Comparison of ENCODE assay signal across 1 cellular context in the genomic region with DNA sequence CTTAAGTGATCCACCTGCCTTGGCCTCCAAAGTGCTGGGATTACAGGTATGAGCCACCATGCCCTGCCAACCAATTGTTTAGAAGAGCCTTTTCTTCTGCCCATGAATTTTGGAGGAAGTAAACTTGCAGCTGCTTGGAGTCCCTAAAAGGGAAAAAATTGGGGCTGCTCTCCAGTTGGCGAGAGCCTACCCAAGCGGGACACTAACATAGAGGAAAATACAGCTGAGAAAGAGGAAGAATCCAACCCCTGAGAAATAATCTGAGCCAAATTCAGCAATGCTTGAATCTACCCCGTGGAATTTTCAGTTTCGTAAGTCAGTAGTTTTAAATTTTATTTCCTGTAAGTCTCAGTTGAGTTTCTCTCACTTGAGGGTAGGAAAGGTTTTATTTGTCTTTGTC.
TF ChIP-seq lines count a peak whose summit lies in the region.

No MANE protein-coding gene starts in this region.

TF ChIP-seq in GM12878, 131 proteins besides CTCF, POLR2A, EP300 and RAD21:
- no peak for TF ChIP-seq SREBF2 (IDR thresholded peaks at IDR 0.05; ENCODE audit: low read length)
- TF ChIP-seq RUNX3 (IDR thresholded peaks at IDR 0.05; ENCODE audit: low read length): no peak
- TF ChIP-seq, protein P1, sequence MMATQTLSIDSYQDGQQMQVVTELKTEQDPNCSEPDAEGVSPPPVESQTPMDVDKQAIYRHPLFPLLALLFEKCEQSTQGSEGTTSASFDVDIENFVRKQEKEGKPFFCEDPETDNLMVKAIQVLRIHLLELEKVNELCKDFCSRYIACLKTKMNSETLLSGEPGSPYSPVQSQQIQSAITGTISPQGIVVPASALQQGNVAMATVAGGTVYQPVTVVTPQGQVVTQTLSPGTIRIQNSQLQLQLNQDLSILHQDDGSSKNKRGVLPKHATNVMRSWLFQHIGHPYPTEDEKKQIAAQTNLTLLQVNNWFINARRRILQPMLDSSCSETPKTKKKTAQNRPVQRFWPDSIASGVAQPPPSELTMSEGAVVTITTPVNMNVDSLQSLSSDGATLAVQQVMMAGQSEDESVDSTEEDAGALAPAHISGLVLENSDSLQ (IDR thresholded peaks at IDR 0.05): no peak
- TF ChIP-seq, protein P2, sequence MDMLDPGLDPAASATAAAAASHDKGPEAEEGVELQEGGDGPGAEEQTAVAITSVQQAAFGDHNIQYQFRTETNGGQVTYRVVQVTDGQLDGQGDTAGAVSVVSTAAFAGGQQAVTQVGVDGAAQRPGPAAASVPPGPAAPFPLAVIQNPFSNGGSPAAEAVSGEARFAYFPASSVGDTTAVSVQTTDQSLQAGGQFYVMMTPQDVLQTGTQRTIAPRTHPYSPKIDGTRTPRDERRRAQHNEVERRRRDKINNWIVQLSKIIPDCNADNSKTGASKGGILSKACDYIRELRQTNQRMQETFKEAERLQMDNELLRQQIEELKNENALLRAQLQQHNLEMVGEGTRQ (IDR thresholded peaks at IDR 0.05; ENCODE audit: borderline replicate concordance, low read depth, low read length): no peak
- TF ChIP-seq CBFB (IDR thresholded peaks at IDR 0.05; ENCODE audit: low read depth): no peak
